Comparison of ENCODE assay signal across 2 cellular contexts in the genomic region with DNA sequence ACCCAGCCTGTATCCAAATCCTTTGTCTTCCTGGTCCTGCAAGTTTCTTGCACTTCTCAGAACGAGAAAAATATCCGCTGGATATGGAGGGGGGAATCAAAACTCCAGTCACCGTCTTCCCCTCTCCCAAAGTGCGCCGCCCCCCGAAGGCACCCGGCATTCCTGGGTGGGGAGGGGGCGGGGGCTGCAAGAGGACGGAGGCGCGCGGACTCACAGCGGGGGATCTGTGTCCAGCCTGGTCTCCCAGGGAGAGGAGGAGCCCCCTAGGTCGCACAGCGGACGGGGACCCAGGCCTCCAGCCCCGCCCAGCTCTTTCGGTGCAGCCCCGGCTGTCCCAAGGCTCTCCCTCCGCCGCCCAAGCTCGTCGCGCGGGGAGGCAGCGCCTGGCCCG.
TF ChIP-seq lines count a peak whose summit lies in the region.

No MANE protein-coding gene starts in this region.

TF ChIP-seq in H1, 55 proteins besides CTCF, POLR2A, EP300 and RAD21:
- TF ChIP-seq, protein P1, sequence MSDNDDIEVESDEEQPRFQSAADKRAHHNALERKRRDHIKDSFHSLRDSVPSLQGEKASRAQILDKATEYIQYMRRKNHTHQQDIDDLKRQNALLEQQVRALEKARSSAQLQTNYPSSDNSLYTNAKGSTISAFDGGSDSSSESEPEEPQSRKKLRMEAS (IDR thresholded peaks at IDR 0.05) = no peak
- no peak for TF ChIP-seq CTBP2 (IDR thresholded peaks at IDR 0.05; ENCODE audit: borderline replicate concordance, insufficient read depth, insufficient read length, low read length)
- peak; percentile 7 for TF ChIP-seq KDM4A (IDR thresholded peaks at IDR 0.05; ENCODE audit: low read depth, low read length, severe bottlenecking)
- TF ChIP-seq SIN3A (conservative IDR thresholded peaks at IDR 0.05 in 1 of 2, IDR thresholded peaks at IDR 0.05 in 1 of 2; ENCODE audit: low read depth in 1 of 2, low read length in 2 of 2) = no peak
- peak; percentile 11; the same call in 1 of the 2 replicates for TF ChIP-seq SUZ12 (IDR thresholded peaks at IDR 0.05; ENCODE audit: low read length)
- peak; percentile 14 for TF ChIP-seq EZH2 (IDR thresholded peaks at IDR 0.05; ENCODE audit: low read depth, low read length, severe bottlenecking)

TF ChIP-seq in HEK293T, 16 proteins besides CTCF, POLR2A, EP300 and RAD21:
- TF ChIP-seq ZNF384 (IDR thresholded peaks at IDR 0.05) (no peak), FOXK2 (IDR thresholded peaks at IDR 0.05) (no peak), TARDBP (IDR thresholded peaks at IDR 0.05) (no peak), HDGF (IDR thresholded peaks at IDR 0.05; ENCODE audit: borderline replicate concordance) (no peak), FOXA1 (IDR thresholded peaks at IDR 0.05) (no peak), LEF1 (IDR thresholded peaks at IDR 0.05; ENCODE audit: borderline replicate concordance) (no peak), FOXM1 (IDR thresholded peaks at IDR 0.05; ENCODE audit: borderline replicate concordance) (no peak), L3MBTL2 (conservative IDR thresholded peaks at IDR 0.05) (no peak), CTBP1 (IDR thresholded peaks at IDR 0.05; ENCODE audit: borderline replicate concordance) (no peak), BHLHE40 (IDR thresholded peaks at IDR 0.05; ENCODE audit: borderline replicate concordance) (no peak), SUZ12 (IDR thresholded peaks at IDR 0.05) (no peak), ARNT (IDR thresholded peaks at IDR 0.05) (no peak), SP1 (IDR thresholded peaks at IDR 0.05) (no peak), ELF4 (IDR thresholded peaks at IDR 0.05) (no peak), NFRKB (IDR thresholded peaks at IDR 0.05) (no peak)
- TF ChIP-seq, protein P2, sequence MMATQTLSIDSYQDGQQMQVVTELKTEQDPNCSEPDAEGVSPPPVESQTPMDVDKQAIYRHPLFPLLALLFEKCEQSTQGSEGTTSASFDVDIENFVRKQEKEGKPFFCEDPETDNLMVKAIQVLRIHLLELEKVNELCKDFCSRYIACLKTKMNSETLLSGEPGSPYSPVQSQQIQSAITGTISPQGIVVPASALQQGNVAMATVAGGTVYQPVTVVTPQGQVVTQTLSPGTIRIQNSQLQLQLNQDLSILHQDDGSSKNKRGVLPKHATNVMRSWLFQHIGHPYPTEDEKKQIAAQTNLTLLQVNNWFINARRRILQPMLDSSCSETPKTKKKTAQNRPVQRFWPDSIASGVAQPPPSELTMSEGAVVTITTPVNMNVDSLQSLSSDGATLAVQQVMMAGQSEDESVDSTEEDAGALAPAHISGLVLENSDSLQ (IDR thresholded peaks at IDR 0.05) = no peak
